In the genomic region with DNA sequence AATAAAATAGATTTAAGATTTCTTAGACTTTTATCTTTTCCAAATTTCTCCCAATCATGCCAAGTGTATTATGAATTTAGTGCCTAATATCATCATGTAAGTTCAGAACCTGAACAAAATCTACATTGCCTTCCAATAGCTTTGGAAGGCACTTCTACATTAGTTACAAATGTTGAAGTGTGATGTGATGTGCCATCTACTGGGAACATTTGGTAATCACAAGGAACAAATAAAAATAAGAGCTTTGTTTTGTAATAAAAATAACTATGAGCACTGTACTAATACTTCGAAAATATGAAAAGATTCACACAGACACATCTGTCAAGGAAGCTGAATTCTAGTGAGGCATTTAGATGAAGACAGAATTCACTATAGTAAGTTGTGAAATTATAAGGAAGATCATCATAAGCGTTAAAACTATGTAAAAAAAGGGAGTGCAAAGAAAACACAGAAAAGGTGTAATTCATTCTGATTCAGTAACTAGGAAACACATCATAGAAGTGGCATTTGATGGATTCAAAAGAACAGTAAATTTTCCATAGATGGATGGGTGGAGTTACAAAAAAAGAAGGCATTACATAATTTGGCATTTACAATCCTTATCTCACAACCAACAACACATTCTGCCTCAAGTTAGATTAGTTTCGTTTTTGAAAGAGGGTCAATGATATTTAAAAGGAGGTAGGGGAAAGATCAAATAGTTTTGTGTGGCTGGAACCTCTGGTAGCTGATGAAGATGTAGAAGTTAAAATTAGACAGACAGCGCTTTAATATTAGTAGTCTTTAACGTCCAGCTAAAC, we compare ENCODE assay signal across 8 cellular contexts.
DNase-seq lines count a peak whose midpoint lies in the region; ATAC-seq, FAIRE-seq and TF ChIP-seq lines count a peak whose summit lies in the region.

No MANE protein-coding gene starts in this region.

- no peak overlapping the region for H2AFZ ChIP-seq in parathyroid adenoma

- H3K27ac ChIP-seq in parathyroid adenoma = no peak overlapping the region

- ATAC-seq in GM21786 (IDR thresholded peaks at IDR 0.05; ENCODE audit: unreplicated experiment) (peak; percentile 61), HG03097 (IDR thresholded peaks at IDR 0.05; ENCODE audit: low FRiP score, unreplicated experiment) (no peak)

- H3K4me1 ChIP-seq in parathyroid adenoma = no peaks in the 10 kb centered on the region

- H3K9ac ChIP-seq in parathyroid adenoma = no peak overlapping the region

- FAIRE-seq in endometrium (lab: Jason Lieb, UNC) = peak; percentile 58

- no peaks in the 10 kb centered on the region for H3K9me3 ChIP-seq in parathyroid adenoma (ENCODE audit: control insufficient read depth, low read length)

- no peaks in the 10 kb centered on the region for H3K27me3 ChIP-seq in parathyroid adenoma (ENCODE audit: control insufficient read depth, insufficient read depth, low read length)

- H3K4me3 ChIP-seq in parathyroid adenoma (ENCODE audit: low read depth, low read length) = no peak overlapping the region

- no peak overlapping the region for H3K4me2 ChIP-seq in parathyroid adenoma (ENCODE audit: low read length)

- DNase-seq in COR-L47 (lab: John Stamatoyannopoulos, UW) = peak; percentile 4
- peak; percentile 55 for DNase-seq in NCI-H774 (lab: John Stamatoyannopoulos, UW)
- no peak for DNase-seq in NCI-H1436 treated with DMSO at 0.1 percent for 48 hours (lab: John Stamatoyannopoulos, UW)
- no peak for DNase-seq in activated CD4-positive, alpha-beta T cell treated with anti-CD3 and anti-CD28 coated beads for 1 hour

- no peaks in the 10 kb centered on the region for H3K79me2 ChIP-seq in parathyroid adenoma

- peak; percentile 36 for TF ChIP-seq CTCF in parathyroid adenoma (IDR thresholded peaks at IDR 0.05)

- no peaks in the 10 kb centered on the region for H3K36me3 ChIP-seq in parathyroid adenoma (ENCODE audit: control insufficient read depth, insufficient read depth, low read length)

Comparison
In these comparisons a context has a peak if more than half of its experiments do, and no peak if none do; other contexts are left out.
1. DNase-seq: peak in COR-L47 (single experiment) and NCI-H774 (single experiment); none in NCI-H1436 treated with DMSO at 0.1 percent for 48 hours (single experiment) and activated CD4-positive, alpha-beta T cell treated with anti-CD3 and anti-CD28 coated beads for 1 hour (single experiment).